Comparison of ENCODE assay signal across 22 cellular contexts in genomic region chr4:26632916-26633315, GRCh38. TPM values are rescaled to one million over a fixed set of nuclear protein-coding genes. Genes with fewer than 3 reads are reported as not detected.
DNase-seq lines count a peak whose midpoint lies in the region; ATAC-seq, FAIRE-seq and TF ChIP-seq lines count a peak whose summit lies in the region.
"Had no signal": no experiment of that assay in that cellular context is flagged by ENCODE, and none has a peak within 500 bp of the region (broad histone marks: within the 10 kb centered on the region; RNA-seq: fewer than 3 reads in every experiment).

No MANE protein-coding gene starts in this region.

- H3K36me3 Mint-ChIP-seq in naive thymus-derived CD4-positive, alpha-beta T cell = peaks cover 3 to 45% (median 44%) of the 10 kb centered on the region in 5 donors
- H3K36me3 Mint-ChIP-seq in activated CD4-positive, alpha-beta memory T cell treated with anti-CD3 and anti-CD28 coated beads for 36 hours = peaks cover 25% of the 10 kb centered on the region

- TF ChIP-seq CTCF in AG10803 (conservative IDR thresholded peaks at IDR 0.05; ENCODE audit: low read length) = no peak

- no peak for ATAC-seq in naive thymus-derived CD4-positive, alpha-beta T cell
- ATAC-seq: GM12878, HepG2 had no signal

- H3K9me3 Mint-ChIP-seq in naive thymus-derived CD4-positive, alpha-beta T cell = peaks cover 0 to 5% (median 0%) of the 10 kb centered on the region in 11 donors
- peaks cover 4% of the 10 kb centered on the region for H3K9me3 Mint-ChIP-seq in activated CD4-positive, alpha-beta memory T cell treated with anti-CD3 and anti-CD28 coated beads for 36 hours
- H3K9me3 Mint-ChIP-seq: CD4-positive, alpha-beta T cell; IgD-negative memory B cell had no signal

- H3K27ac Mint-ChIP-seq in naive thymus-derived CD4-positive, alpha-beta T cell = no peak overlapping the region
- H3K27ac Mint-ChIP-seq in activated CD4-positive, alpha-beta memory T cell treated with anti-CD3 and anti-CD28 coated beads for 36 hours = no peak overlapping the region
- H3K27ac Mint-ChIP-seq: CD4-positive, alpha-beta T cell; IgD-negative memory B cell had no signal

- POLR2A ChIA-PET in naive thymus-derived CD4-positive, alpha-beta T cell (lab: Charles Lee) = no interaction called here
- POLR2A ChIA-PET in HEK293T (lab: Yijun Ruan, JAX) = no interaction called here
- POLR2A ChIA-PET in activated CD4-positive, alpha-beta memory T cell treated with anti-CD3 and anti-CD28 coated beads for 36 hours (lab: Charles Lee) = no interaction called here

- peaks cover 11% of the 10 kb centered on the region for H3K36me3 ChIP-seq in adipocyte (ENCODE audit: control insufficient read depth, insufficient read depth, low read length, severe bottlenecking)
- H3K36me3 ChIP-seq in naive thymus-derived CD4-positive, alpha-beta T cell (ENCODE audit: control insufficient read depth in 2 of 3, insufficient read depth in 3 of 3, low read length in 3 of 3) = no peaks in the 10 kb centered on the region
- H3K36me3 ChIP-seq: BE2C had no signal

- no peak overlapping the region for H3K27ac ChIP-seq in naive thymus-derived CD4-positive, alpha-beta T cell (ENCODE audit: low read depth, low read length)
- H3K27ac ChIP-seq: C4-2B, GM23248 had no signal

- H3K9ac ChIP-seq in adipocyte (ENCODE audit: low read length) = no peak overlapping the region
- H3K9ac ChIP-seq: GM23248 had no signal

- in situ Hi-C loops in G401 (cut with HindIII; ENCODE audit: low sequenced_read_pairs) = no loop called here

- DNase-seq in AG10803 (ENCODE audit: low read depth) (peak; percentile 30), GM18507 (ENCODE audit: extremely low spot score, insufficient read length, low read depth) (no peak), adipocyte (ENCODE audit: low read depth) (peak; percentile 21), fibroblast of the conjunctiva (ENCODE audit: low read depth) (peak; percentile 14), HEK293T (ENCODE audit: extremely low spot score) (no peak), G401 (ENCODE audit: low spot score) (no peak)
- no peak for DNase-seq in naive thymus-derived CD4-positive, alpha-beta T cell
- no peak for DNase-seq in activated CD4-positive, alpha-beta memory T cell treated with anti-CD3 and anti-CD28 coated beads for 36 hours
- DNase-seq: 8988T; BE2C; Caco-2; CD4-positive, alpha-beta T cell; GF-D8; GM23248; HCEC 1CT; KBM-7 had no signal

- intact Hi-C loops in naive thymus-derived CD4-positive, alpha-beta T cell (cut with micrococcal nuclease) = no loop called here
- intact Hi-C loops in activated CD4-positive, alpha-beta memory T cell treated with anti-CD3 and anti-CD28 coated beads for 36 hours (cut with micrococcal nuclease) = no loop called here

- H3K9me3 ChIP-seq in adipocyte (ENCODE audit: control insufficient read depth, low read length) = no peaks in the 10 kb centered on the region
- no peaks in the 10 kb centered on the region for H3K9me3 ChIP-seq in naive thymus-derived CD4-positive, alpha-beta T cell (ENCODE audit: control insufficient read depth in 2 of 3, low read length in 3 of 3)
- H3K9me3 ChIP-seq: BE2C, Caco-2 had no signal

- H3K4me1 Mint-ChIP-seq in naive thymus-derived CD4-positive, alpha-beta T cell = peaks cover 0 to 4% (median 0%) of the 10 kb centered on the region in 7 donors
- H3K4me1 Mint-ChIP-seq in activated CD4-positive, alpha-beta memory T cell treated with anti-CD3 and anti-CD28 coated beads for 36 hours (ENCODE audit: low read depth) = no peaks in the 10 kb centered on the region

- no peak overlapping the region for H3K4me3 Mint-ChIP-seq in naive thymus-derived CD4-positive, alpha-beta T cell
- H3K4me3 Mint-ChIP-seq in activated CD4-positive, alpha-beta memory T cell treated with anti-CD3 and anti-CD28 coated beads for 36 hours = no peak overlapping the region
- H3K4me3 Mint-ChIP-seq: CD4-positive, alpha-beta T cell; IgD-negative memory B cell had no signal

- H3K4me3 ChIP-seq in AG10803 (ENCODE audit: low read length) (no peak overlapping the region), adipocyte (ENCODE audit: low read length) (no peak overlapping the region)
- H3K4me3 ChIP-seq in naive thymus-derived CD4-positive, alpha-beta T cell (ENCODE audit: low read length) = no peak overlapping the region
- H3K4me3 ChIP-seq: GM12878, GM23248 had no signal

- CTCF ChIA-PET in naive thymus-derived CD4-positive, alpha-beta T cell (lab: Charles Lee) = no interaction called here
- CTCF ChIA-PET in HEK293T (lab: Yijun Ruan, JAX) = no interaction called here
- CTCF ChIA-PET in activated CD4-positive, alpha-beta memory T cell treated with anti-CD3 and anti-CD28 coated beads for 36 hours (lab: Charles Lee) = no interaction called here

- H3K27me3 ChIP-seq in adipocyte (replicated peaks; ENCODE audit: control insufficient read depth, insufficient read depth, low read length) = no peaks in the 10 kb centered on the region
- no peaks in the 10 kb centered on the region for H3K27me3 ChIP-seq in naive thymus-derived CD4-positive, alpha-beta T cell (ENCODE audit: control insufficient read depth in 2 of 2, insufficient read depth in 2 of 2, low read length in 2 of 2)
- H3K27me3 ChIP-seq: BE2C had no signal

- no peaks in the 10 kb centered on the region for H3K27me3 Mint-ChIP-seq in naive thymus-derived CD4-positive, alpha-beta T cell
- H3K27me3 Mint-ChIP-seq in activated CD4-positive, alpha-beta memory T cell treated with anti-CD3 and anti-CD28 coated beads for 36 hours = no peaks in the 10 kb centered on the region
- H3K27me3 Mint-ChIP-seq: CD4-positive, alpha-beta T cell; IgD-negative memory B cell had no signal

- FAIRE-seq in GM18507 (lab: Jason Lieb, UNC) = peak; percentile 9
- FAIRE-seq: D721Med, GM12878, GM19239, HepG2 had no signal

- H3K4me1 ChIP-seq in adipocyte (ENCODE audit: control insufficient read depth, insufficient read depth, low read length) = no peaks in the 10 kb centered on the region
- no peaks in the 10 kb centered on the region for H3K4me1 ChIP-seq in naive thymus-derived CD4-positive, alpha-beta T cell (ENCODE audit: control insufficient read depth in 2 of 2, insufficient read depth in 2 of 2, low read length in 2 of 2)
- H3K4me1 ChIP-seq: BE2C, Caco-2 had no signal

TF ChIP-seq in HEK293T, 16 proteins besides CTCF, POLR2A, EP300 and RAD21:
- TF ChIP-seq BHLHE40 (IDR thresholded peaks at IDR 0.05; ENCODE audit: borderline replicate concordance) (no peak), FOXK2 (IDR thresholded peaks at IDR 0.05) (no peak)

RNA-seq across cellular contexts. Expression of gene TBC1D19, which starts 49.0 kb away (rescaled TPM):
- 1 to 10 TPM; 4.9 to 8.7 (median 6.4) TPM for total RNA-seq in naive thymus-derived CD4-positive, alpha-beta T cell
- 1 to 10 TPM; 3.4 to 3.5 TPM for polyA plus RNA-seq in naive thymus-derived CD4-positive, alpha-beta T cell
- total RNA-seq in activated CD4-positive, alpha-beta memory T cell treated with anti-CD3 and anti-CD28 coated beads for 36 hours = 1 to 10 TPM; 4.3 to 5.0 TPM
- total RNA-seq in G401 (2014; rRNA removed; shearing (Covaris generic)) = 7.6 and 12.9 TPM in 2 replicates

Comparison
In these comparisons a context has a peak if more than half of its experiments do, and no peak if none do; other contexts are left out.
1. DNase-seq: peak in AG10803 (single experiment), adipocyte (single experiment) and fibroblast of the conjunctiva (single experiment); none in GM18507 (single experiment), naive thymus-derived CD4-positive, alpha-beta T cell (0 of 9), HEK293T (single experiment), activated CD4-positive, alpha-beta memory T cell treated with anti-CD3 and anti-CD28 coated beads for 36 hours (single experiment) and G401 (single experiment).